20 cellular contexts compared by ENCODE assay signal in genomic region chr7:158573310-158573709, GRCh38. TPM values are rescaled to one million over a fixed set of nuclear protein-coding genes. Genes with fewer than 3 reads are reported as not detected.
"Had no signal": no experiment of that assay in that cellular context is flagged by ENCODE, and none has a peak within 500 bp of the region (broad histone marks: within the 10 kb centered on the region; RNA-seq: fewer than 3 reads in every experiment).

No MANE protein-coding gene starts in this region.

- DNase-seq: activated CD4-positive, alpha-beta T cell treated with anti-CD3 and anti-CD28 coated beads, Interleukin-2, amount 10 ng/mL, durations not matched to agents 24 days and 14 days; activated naive CD4-positive, alpha-beta T cell; anterior cingulate cortex; effector memory CD4-positive, alpha-beta T cell; foreskin keratinocyte; glutamatergic neuron; hypothalamus; kidney; left lung; mammary epithelial cell; naive B cell; stimulated activated CD4-positive, alpha-beta T cell treated with anti-CD3 and anti-CD28 coated beads, Interleukin-12 subunit alpha, Interleukin-12 subunit beta, amount 100 ng/mL, for 4 hours; stimulated activated CD4-positive, alpha-beta T cell treated with anti-CD3 and anti-CD28 coated beads, Interleukin-2, amount 100 ng/mL, for 24 hours; stomach; testis; upper lobe of left lung had no signal

- ATAC-seq: foreskin keratinocyte, left lung, WTC11 had no signal

- H3K9me3 ChIP-seq: left lung, stomach, testis, upper lobe of left lung had no signal

- H3K36me3 Mint-ChIP-seq: naive B cell, WTC11 had no signal

- H2AFZ ChIP-seq: parathyroid adenoma had no signal

- H3K27me3 ChIP-seq: testis had no signal

- H3K4me3 ChIP-seq: left lung, stomach, testis, upper lobe of left lung had no signal

- H3K4me3 Mint-ChIP-seq: activated CD4-positive, alpha-beta T cell treated with anti-CD3 and anti-CD28 coated beads, Interleukin-2, amount 10 ng/mL, durations not matched to agents 24 days and 14 days; activated T-helper 1 cell treated with anti-CD3 and anti-CD28 coated beads, Interleukin-12 subunit alpha, Interleukin-12 subunit beta, Interleukin-2, Interleukin-4 antibody, amounts not matched to agents 30 ng/mL and 10 ng/mL and 1 ng/mL, durations not matched to agents 14 hours and 24 hours and 36 hours; dendritic cell treated with granulocyte-macrophage colony-stimulating factor and Interleukin-4, amounts not matched to agents 40 ng/mL and 50 ng/mL, for 4 days; naive B cell; WTC11 had no signal

- FAIRE-seq: kidney had no signal

- H3K27ac ChIP-seq: foreskin keratinocyte, left lung, parathyroid adenoma, stomach, testis, upper lobe of left lung had no signal

- H3K9ac ChIP-seq: parathyroid adenoma had no signal

- H3K9me3 Mint-ChIP-seq: activated CD4-positive, alpha-beta T cell treated with anti-CD3 and anti-CD28 coated beads, Interleukin-2, amount 10 ng/mL, durations not matched to agents 24 days and 14 days; activated T-helper 1 cell treated with anti-CD3 and anti-CD28 coated beads, Interleukin-12 subunit alpha, Interleukin-12 subunit beta, Interleukin-2, Interleukin-4 antibody, amounts not matched to agents 30 ng/mL and 10 ng/mL and 1 ng/mL, durations not matched to agents 14 hours and 24 hours and 36 hours; dendritic cell treated with granulocyte-macrophage colony-stimulating factor and Interleukin-4, amounts not matched to agents 40 ng/mL and 50 ng/mL, for 4 days; WTC11 had no signal

- H3K4me1 Mint-ChIP-seq: activated CD4-positive, alpha-beta T cell treated with anti-CD3 and anti-CD28 coated beads, Interleukin-2, amount 10 ng/mL, durations not matched to agents 24 days and 14 days; naive B cell had no signal

- H3K36me3 ChIP-seq: left lung, stomach, upper lobe of left lung had no signal

- H3K27ac Mint-ChIP-seq: activated CD4-positive, alpha-beta T cell treated with anti-CD3 and anti-CD28 coated beads, Interleukin-2, amount 10 ng/mL, durations not matched to agents 24 days and 14 days; activated T-helper 1 cell treated with anti-CD3 and anti-CD28 coated beads, Interleukin-12 subunit alpha, Interleukin-12 subunit beta, Interleukin-2, Interleukin-4 antibody, amounts not matched to agents 30 ng/mL and 10 ng/mL and 1 ng/mL, durations not matched to agents 14 hours and 24 hours and 36 hours; dendritic cell treated with granulocyte-macrophage colony-stimulating factor and Interleukin-4, amounts not matched to agents 40 ng/mL and 50 ng/mL, for 4 days; naive B cell; WTC11 had no signal

- H3K4me1 ChIP-seq: foreskin keratinocyte, left lung, testis had no signal

RNA-seq across cellular contexts. Expression of gene PTPRN2, which starts 14.3 kb away (rescaled TPM):
- total RNA-seq: foreskin keratinocyte had no signal
- polyA plus RNA-seq: foreskin keratinocyte, mammary epithelial cell had no signal
